ENCODE assay signal across 9 cellular contexts in the genomic region with DNA sequence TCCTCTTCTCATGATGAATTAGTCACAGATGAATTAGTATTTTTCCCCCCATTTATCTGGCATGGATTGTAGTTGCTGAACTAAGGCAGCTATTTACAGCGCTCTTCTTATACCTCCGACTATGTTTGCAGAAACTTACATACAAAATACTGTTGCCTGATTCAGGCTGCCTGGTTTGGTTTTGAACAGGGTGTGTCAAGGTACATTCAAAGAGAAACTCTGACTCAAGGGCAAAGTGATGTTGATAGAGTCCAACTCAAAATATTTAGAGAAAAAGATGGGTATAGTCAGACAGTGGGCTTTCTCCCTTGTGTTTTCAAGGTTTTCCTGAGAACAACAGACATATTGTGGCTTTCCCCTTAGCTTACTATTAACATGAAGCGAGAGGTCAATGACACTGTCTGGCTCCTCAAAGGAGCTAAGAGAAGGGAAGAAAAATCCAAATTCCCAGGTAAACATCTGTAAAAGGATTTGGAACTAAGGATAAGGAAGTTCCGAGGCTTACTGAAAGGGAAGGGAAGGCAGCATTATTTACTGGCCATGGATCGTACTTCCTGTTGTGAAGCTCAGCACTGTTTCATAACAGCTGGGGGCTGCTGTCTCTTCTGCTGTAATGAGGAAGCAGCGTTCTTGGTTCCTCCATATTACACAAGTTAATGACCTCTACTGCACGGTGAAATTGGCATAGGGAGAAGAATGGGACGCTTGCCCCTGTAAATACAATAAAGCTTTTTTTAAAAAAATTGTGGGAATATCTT. TPM values are rescaled to one million over a fixed set of nuclear protein-coding genes. Genes with fewer than 3 reads are reported as not detected.
DNase-seq lines count a peak whose midpoint lies in the region; ATAC-seq and TF ChIP-seq lines count a peak whose summit lies in the region.
"Had no signal": no experiment of that assay in that cellular context is flagged by ENCODE, and none has a peak within 500 bp of the region (broad histone marks: within the 10 kb centered on the region; RNA-seq: fewer than 3 reads in every experiment).

No MANE protein-coding gene starts in this region.

- H3K4me1 Mint-ChIP-seq in endothelial cell (ENCODE audit: unreplicated experiment) = peaks cover 31% of the 10 kb centered on the region

- TF ChIP-seq CTCF in endothelial cell (IDR thresholded peaks at IDR 0.05; ENCODE audit: unreplicated experiment) = no peak

- POLR2A ChIA-PET in HEK293T (lab: Yijun Ruan, JAX) = no interaction called here

- H3K27ac Mint-ChIP-seq in endothelial cell (ENCODE audit: unreplicated experiment) = peak overlapping the region; percentile 87

- CTCF ChIA-PET in HEK293T (lab: Yijun Ruan, JAX) = interaction anchor here (0.6 to 1.2 kb wide), 3 partner anchors 45 to 175 kb away, joined by 3 read pairs; no protein-coding TSS in a partner anchor

- H3K36me3 Mint-ChIP-seq in endothelial cell (ENCODE audit: low read depth, unreplicated experiment) = no peaks in the 10 kb centered on the region

- no peak overlapping the region for H3K4me3 ChIP-seq in skin epidermis

- H3K9me3 Mint-ChIP-seq in endothelial cell (ENCODE audit: unreplicated experiment) = no peaks in the 10 kb centered on the region

- H3K27ac ChIP-seq in skin epidermis = peak overlapping the region in 12 of 21 experiments; percentile 18 to 80 (median 55)

- no peak overlapping the region for H3K4me3 Mint-ChIP-seq in endothelial cell (ENCODE audit: unreplicated experiment)

- ATAC-seq in HG02763 (IDR thresholded peaks at IDR 0.05; ENCODE audit: unreplicated experiment) = peak; percentile 60

- H3K27me3 Mint-ChIP-seq in endothelial cell (ENCODE audit: unreplicated experiment) = no peaks in the 10 kb centered on the region

- peak; percentile 2 for DNase-seq in NCI-H748 (lab: John Stamatoyannopoulos, UW; ENCODE audit: unreplicated experiment)
- DNase-seq in NCI-H748 treated with DMSO at 0.1 percent for 48 hours (lab: John Stamatoyannopoulos, UW) = no peak
- DNase-seq in NOMO-1 treated with dmso at 0.1 percent for 144 hours (lab: John Stamatoyannopoulos, UW; ENCODE audit: unreplicated experiment) = peak; percentile 79
- no peak for DNase-seq in endothelial cell (ENCODE audit: low spot score)
- DNase-seq in HEK293T (ENCODE audit: extremely low spot score) = no peak
- no peak for DNase-seq in cerebellar cortex (ENCODE audit: low spot score)

TF ChIP-seq in HEK293T, 16 proteins besides CTCF, POLR2A, EP300 and RAD21:
- no peak for TF ChIP-seq FOXM1 (IDR thresholded peaks at IDR 0.05; ENCODE audit: borderline replicate concordance)
- no peak for TF ChIP-seq FOXA1 (IDR thresholded peaks at IDR 0.05)
TF ChIP-seq in HEK293T: peak in this region for 0.

RNA-seq across cellular contexts. Expression of a gene that starts 30.9 kb away (rescaled TPM):
- not detected for total RNA-seq in endothelial cell (ENCODE audit: unreplicated experiment)
- total RNA-seq: kidney epithelial cell had no signal

RNA-seq across cellular contexts. Expression of a gene that starts 38.6 kb away (rescaled TPM):
- total RNA-seq in endothelial cell (ENCODE audit: unreplicated experiment) = 3,201 TPM

Comparison
In these comparisons a context has a peak if more than half of its experiments do, and no peak if none do; other contexts are left out.
1. DNase-seq: peak in NCI-H748 (single experiment) and NOMO-1 treated with dmso at 0.1 percent for 144 hours (single experiment); none in NCI-H748 treated with DMSO at 0.1 percent for 48 hours (single experiment), endothelial cell (single experiment), HEK293T (single experiment) and cerebellar cortex (single experiment).